In genomic region chr7:107035446-107035845, GRCh38 we compare ENCODE assay signal across 14 cellular contexts. TPM values are rescaled to one million over a fixed set of nuclear protein-coding genes. Genes with fewer than 3 reads are reported as not detected.
A peak's percentile ranks its signal among the peaks of the same experiment; 100 is the strongest.
DNase-seq lines count a peak whose midpoint lies in the region; ATAC-seq and TF ChIP-seq lines count a peak whose summit lies in the region.
"Had no signal": no experiment of that assay in that cellular context is flagged by ENCODE, and none has a peak within 500 bp of the region (broad histone marks: within the 10 kb centered on the region; RNA-seq: fewer than 3 reads in every experiment).

No MANE protein-coding gene starts in this region.

- POLR2A ChIA-PET in HEK293 (lab: Yijun Ruan, JAX), result no interaction called here

- no peak overlapping the region for H3K27ac Mint-ChIP-seq in immature natural killer cell
- H3K27ac Mint-ChIP-seq: B cell had no signal

- no peaks in the 10 kb centered on the region for H3K4me1 Mint-ChIP-seq in immature natural killer cell
- H3K4me1 Mint-ChIP-seq: B cell had no signal

- H3K4me2 ChIP-seq in fibroblast of lung (ENCODE audit: extremely low read depth, insufficient read depth, low read length), result peak overlapping the region; percentile 8

- H3K4me3 ChIP-seq in HEK293 (ENCODE audit: low read depth, low read length), result no peak overlapping the region
- H3K4me3 ChIP-seq in fibroblast of lung (replicated peaks in 1 of 4; ENCODE audit: control extremely low read depth in 1 of 4, insufficient read depth in 1 of 4, low read depth in 3 of 4, low read length in 4 of 4), result no peak overlapping the region
- H3K4me3 ChIP-seq: left lung, pancreas, suprapubic skin had no signal

- no peaks in the 10 kb centered on the region for H3K36me3 ChIP-seq in HEK293 (ENCODE audit: control insufficient read depth in 2 of 2, insufficient read depth in 1 of 2, low read length in 2 of 2)
- no peaks in the 10 kb centered on the region for H3K36me3 ChIP-seq in fibroblast of lung (ENCODE audit: control insufficient read depth, insufficient read depth, low read length)
- H3K36me3 ChIP-seq: left lung, pancreas, suprapubic skin had no signal

- DNase-seq in A172 (ENCODE audit: low spot score) (peak; percentile 93), fibroblast of lung (ENCODE audit: low read depth in 2 of 2) (peak; percentile 42 to 90), globus pallidus (ENCODE audit: low spot score) (no peak), immature natural killer cell (no peak), pons (ENCODE audit: low spot score) (no peak)
- DNase-seq: aorta, KBM-7, left lung, pancreas had no signal

- H2AFZ ChIP-seq in fibroblast of lung (ENCODE audit: low read length), result no peak overlapping the region

- H3K27me3 Mint-ChIP-seq in immature natural killer cell (ENCODE audit: low read depth in 3 of 3), result peaks cover 0 to 6% (median 0%) of the 10 kb centered on the region in 3 donors
- H3K27me3 Mint-ChIP-seq: B cell had no signal

- no peaks in the 10 kb centered on the region for H3K27me3 ChIP-seq in fibroblast of lung (ENCODE audit: control insufficient read depth, insufficient read depth, low read length)
- H3K27me3 ChIP-seq: left lung, pancreas, suprapubic skin had no signal

- ATAC-seq in SK-N-SH treated with all-trans-retinoic acid at 6 μM for 48 hours (peak; percentile 99), HG02840 (IDR thresholded peaks at IDR 0.05; ENCODE audit: low FRiP score, unreplicated experiment) (no peak)
- ATAC-seq: left lung, pancreas had no signal

- H3K4me3 Mint-ChIP-seq in immature natural killer cell, result no peak overlapping the region
- H3K4me3 Mint-ChIP-seq: B cell had no signal

- H3K4me1 ChIP-seq in HEK293 (ENCODE audit: control insufficient read depth, insufficient read depth, low read length), result no peaks in the 10 kb centered on the region
- H3K4me1 ChIP-seq in fibroblast of lung (ENCODE audit: control insufficient read depth, extremely low read depth, insufficient read depth, low read length), result peaks cover 5% of the 10 kb centered on the region
- H3K4me1 ChIP-seq: left lung, pancreas, suprapubic skin had no signal

- CTCF ChIA-PET in HEK293 (lab: Yijun Ruan, JAX), result interaction anchor here (1.2 kb wide), 1 partner anchor 88 kb away, joined by 3 read pairs; no protein-coding TSS in a partner anchor

- no peaks in the 10 kb centered on the region for H4K20me1 ChIP-seq in fibroblast of lung (ENCODE audit: control insufficient read depth, extremely low read depth, insufficient read depth, low read length)

- H3K79me2 ChIP-seq in fibroblast of lung (ENCODE audit: control insufficient read depth, insufficient read depth, low read length), result no peaks in the 10 kb centered on the region

- no peak for TF ChIP-seq CTCF in HEK293 (tag by site-specific recombination; IDR thresholded peaks at IDR 0.05)
- TF ChIP-seq CTCF in fibroblast of lung (conservative IDR thresholded peaks at IDR 0.05 in 1 of 2, IDR thresholded peaks at IDR 0.05 in 1 of 2; ENCODE audit: low read depth in 1 of 2, low read length in 2 of 2), result no peak

- no peaks in the 10 kb centered on the region for H3K9me3 ChIP-seq in HEK293 (ENCODE audit: control insufficient read depth, insufficient read depth, low read depth, low read length)
- H3K9me3 ChIP-seq in fibroblast of lung (ENCODE audit: control insufficient read depth, insufficient read depth, low read depth, low read length), result no peaks in the 10 kb centered on the region
- H3K9me3 ChIP-seq: pancreas, suprapubic skin had no signal

- H3K9ac ChIP-seq in fibroblast of lung (ENCODE audit: insufficient read depth, low read length), result no peak overlapping the region

- peaks cover 0 to 6% (median 0%) of the 10 kb centered on the region in 6 donors for H3K9me3 Mint-ChIP-seq in immature natural killer cell

- H3K27ac ChIP-seq in HEK293 (ENCODE audit: extremely low read depth, low read depth, low read length) (no peak overlapping the region), fibroblast of lung (ENCODE audit: insufficient read depth, low read length) (no peak overlapping the region)
- H3K27ac ChIP-seq: left lung, pancreas, suprapubic skin had no signal

- peaks cover 0 to 3% (median 0%) of the 10 kb centered on the region in 3 donors for H3K36me3 Mint-ChIP-seq in immature natural killer cell

TF ChIP-seq in HEK293, 187 proteins besides CTCF, POLR2A, EP300 and RAD21:
- TF ChIP-seq ZNF335 (tag by site-specific recombination; conservative IDR thresholded peaks at IDR 0.05) (0 out of 2 replicates have a peak, but pooled peaks have one; percentile 13), ZXDB (tag by site-specific recombination; IDR thresholded peaks at IDR 0.05) (no peak), GLIS1 (tag by site-specific recombination; IDR thresholded peaks at IDR 0.05) (0 out of 2 replicates have a peak, but pooled peaks have one; percentile 14), SP3 (tag by site-specific recombination; IDR thresholded peaks at IDR 0.05) (0 out of 2 replicates have a peak, but pooled peaks have one; percentile 20), ZNF707 (tag by site-specific recombination; IDR thresholded peaks at IDR 0.05) (no peak), PRDM1 (tag by site-specific recombination; IDR thresholded peaks at IDR 0.05) (peak; percentile 90)
TF ChIP-seq in HEK293: peak in this region for 4.

TF ChIP-seq in SK-N-SH treated with all-trans-retinoic acid at 6 μM for 48 hours, 23 proteins besides CTCF, POLR2A, EP300 and RAD21 (continues in another document):
- TF ChIP-seq GLIS3 (CRISPR knock-in tag; IDR thresholded peaks at IDR 0.05) (no peak), TSHZ2 (CRISPR knock-in tag; IDR thresholded peaks at IDR 0.05) (no peak), BACH2 (CRISPR knock-in tag; IDR thresholded peaks at IDR 0.05; ENCODE audit: borderline replicate concordance) (no peak), SNAI2 (CRISPR knock-in tag; IDR thresholded peaks at IDR 0.05) (peak; percentile 82; the same call in 1 of the 2 replicates), CSRNP3 (CRISPR knock-in tag; IDR thresholded peaks at IDR 0.05) (no peak), CSDC2 (CRISPR knock-in tag; IDR thresholded peaks at IDR 0.05) (no peak), ZNF70 (CRISPR knock-in tag; IDR thresholded peaks at IDR 0.05) (no peak), ISL1 (CRISPR knock-in tag; IDR thresholded peaks at IDR 0.05) (peak; percentile 91), PPARA (CRISPR knock-in tag; IDR thresholded peaks at IDR 0.05; ENCODE audit: borderline replicate concordance) (no peak), TOX (CRISPR knock-in tag; IDR thresholded peaks at IDR 0.05; ENCODE audit: borderline replicate concordance) (peak; percentile 89), ZNF8 (CRISPR knock-in tag; IDR thresholded peaks at IDR 0.05) (no peak), ZC3H10 (CRISPR knock-in tag; IDR thresholded peaks at IDR 0.05) (peak; percentile 92)

RNA-seq across cellular contexts. Expression of gene PRKAR2B, which starts 9.1 kb away (rescaled TPM):
- 13.9 and 14.2 TPM in 2 replicates for total RNA-seq in A172 (2014; rRNA removed; shearing (Covaris generic))
- 12.6 and 14.7 TPM in 2 replicates for total RNA-seq in fibroblast of lung
- polyA plus RNA-seq in fibroblast of lung, result 6.5 and 9.5 TPM in 2 replicates
- polyA plus RNA-seq in fibroblast of lung (2012), result 4.6 and 6.4 TPM in 2 replicates
- polyA minus RNA-seq in fibroblast of lung (ENCODE audit: low replicate concordance), result 0.33 and 0.35 TPM in 2 replicates
- polyA plus RNA-seq in immature natural killer cell, result 1 to 10 TPM in 2 of 3 donors, under 1 TPM in 1; 0.74 to 5.9 (median 1.7) TPM

Comparison
In these comparisons a context has a peak if more than half of its experiments do, and no peak if none do; other contexts are left out.
1. DNase-seq: peak in A172 (single experiment) and fibroblast of lung (2 of 2); none in globus pallidus (single experiment), immature natural killer cell (0 of 3) and pons (single experiment).